16 cellular contexts compared by ENCODE assay signal in the genomic region with DNA sequence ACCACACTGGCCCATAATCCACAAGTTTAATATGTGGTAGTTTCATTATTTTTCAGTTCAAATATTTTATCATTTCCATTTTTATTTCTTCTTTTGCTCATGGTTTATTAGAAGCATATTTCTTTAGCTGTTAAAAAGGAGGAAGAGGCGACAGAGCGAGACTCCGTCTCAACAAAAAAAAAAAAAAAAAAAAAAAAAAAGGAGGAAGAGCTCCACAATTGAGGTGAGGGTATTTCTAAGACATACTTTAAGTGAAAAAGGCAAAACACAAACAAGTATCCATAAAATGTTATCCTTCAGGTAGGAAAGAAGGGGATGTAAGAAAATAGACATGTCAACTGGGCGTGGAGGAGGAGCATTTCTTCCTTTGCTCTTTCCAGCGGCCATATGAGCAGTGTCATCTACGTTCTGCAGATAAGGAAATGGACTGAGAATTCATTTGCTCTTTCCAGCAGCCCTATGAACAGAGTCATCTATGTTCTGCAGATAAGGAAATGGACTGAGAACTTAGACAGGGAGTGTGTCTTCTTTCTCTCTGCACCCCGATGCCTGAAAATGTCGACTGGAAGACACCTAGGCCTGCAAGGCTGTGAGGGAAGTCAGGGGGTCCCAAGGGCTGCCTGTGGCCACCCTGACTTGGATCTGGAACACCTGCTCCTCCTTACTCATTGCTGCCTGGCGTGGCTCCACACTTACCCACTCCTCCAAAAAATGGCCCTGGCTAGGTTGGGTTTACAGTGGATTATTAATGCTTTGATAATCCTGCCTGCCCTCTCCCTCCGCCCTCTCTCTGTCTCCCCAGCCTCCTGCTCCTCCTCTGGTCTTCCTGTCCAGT. TPM values are rescaled to one million over a fixed set of nuclear protein-coding genes. Genes with fewer than 3 reads are reported as not detected.
"Had no signal": no experiment of that assay in that cellular context is flagged by ENCODE, and none has a peak within 500 bp of the region (broad histone marks: within the 10 kb centered on the region; RNA-seq: fewer than 3 reads in every experiment).

No MANE protein-coding gene starts in this region.

- H3K36me3 ChIP-seq: adrenal gland, cardiac muscle cell, gastrocnemius medialis, pancreas, stomach, thoracic aorta had no signal

- H3K9me3 ChIP-seq: adrenal gland, gastrocnemius medialis, pancreas, stomach, thoracic aorta had no signal

- H3K27me3 ChIP-seq: adrenal gland, cardiac muscle cell, gastrocnemius medialis, pancreas had no signal

- DNase-seq: activated CD4-positive, alpha-beta memory T cell treated with anti-CD3 and anti-CD28 coated beads for 36 hours; activated CD4-positive, alpha-beta T cell treated with anti-CD3 and anti-CD28 coated beads for 1 hour; activated effector memory CD4-positive, alpha-beta T cell treated with Interleukin-2 at 50 U/mL for 16 hours; activated T-cell treated with anti-CD3 and anti-CD28 coated beads, Interleukin-2, amount 50 U/mL, for 4 hours; adrenal gland; gastrocnemius medialis; midbrain; pancreas; stimulated activated CD4-positive, alpha-beta T cell treated with anti-CD3 and anti-CD28 coated beads, Interleukin-1b, Interleukin-23, amount 100 ng/mL, for 48 hours; stomach had no signal

- ATAC-seq: activated T-cell treated with anti-CD3 and anti-CD28 coated beads, Interleukin-2, amount 50 U/mL, for 4 hours; gastrocnemius medialis; pancreas; sciatic nerve had no signal

- H3K4me1 ChIP-seq: adrenal gland, gastrocnemius medialis, pancreas, stomach had no signal

- H3K4me3 ChIP-seq: adrenal gland, cardiac muscle cell, gastrocnemius medialis, lung, pancreas, stomach, thoracic aorta had no signal

- H3K27ac ChIP-seq: adrenal gland, cardiac muscle cell, gastrocnemius medialis, pancreas, stomach, thoracic aorta had no signal

RNA-seq across cellular contexts. Expression of gene RAMP3, which starts 18.9 kb away (rescaled TPM):
- total RNA-seq: activated CD4-positive, alpha-beta memory T cell treated with anti-CD3 and anti-CD28 coated beads for 36 hours; activated T-cell treated with anti-CD3 and anti-CD28 coated beads, Interleukin-2, amount 50 U/mL, for 4 hours; cardiac muscle cell; epithelial cell of proximal tubule; myocyte had no signal
- polyA plus RNA-seq: cardiac muscle cell had no signal
